Comparison of ENCODE assay signal across 12 cellular contexts in the genomic region with DNA sequence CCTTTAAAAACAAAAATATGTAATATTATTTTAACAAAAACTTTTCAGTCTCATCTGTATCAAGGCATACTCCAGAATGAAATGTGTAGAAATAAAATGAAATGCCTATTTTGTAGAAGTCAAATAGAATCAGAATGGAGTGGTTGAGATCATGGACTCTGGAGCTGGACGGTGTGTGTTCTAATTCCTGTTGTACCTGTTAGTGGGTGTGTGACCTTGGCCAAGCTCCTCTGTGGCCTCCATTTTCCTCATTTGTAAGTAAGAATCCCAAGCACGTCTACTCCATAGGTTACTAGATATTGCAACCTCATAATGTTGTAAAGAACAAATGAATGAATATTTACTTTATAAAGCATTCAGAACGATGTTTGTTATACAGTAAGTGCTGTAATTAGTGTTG.
DNase-seq lines count a peak whose midpoint lies in the region; ATAC-seq and TF ChIP-seq lines count a peak whose summit lies in the region.
"Had no signal": no experiment of that assay in that cellular context is flagged by ENCODE, and none has a peak within 500 bp of the region (broad histone marks: within the 10 kb centered on the region; RNA-seq: fewer than 3 reads in every experiment).

No MANE protein-coding gene starts in this region.

- H4K20me1 ChIP-seq in SK-N-SH (ENCODE audit: insufficient read depth) (no peaks in the 10 kb centered on the region), SU-DHL-6 (ENCODE audit: low read depth, low read length) (no peaks in the 10 kb centered on the region)
- H4K20me1 ChIP-seq: BLaER1 treated with 17β-estradiol and CSF1 and Interleukin-3, amounts not matched to agents 10 nM and 100 nM had no signal

- H3K27me3 ChIP-seq in SK-N-SH (ENCODE audit: insufficient read depth) (no peaks in the 10 kb centered on the region), SU-DHL-6 (ENCODE audit: low read length) (no peaks in the 10 kb centered on the region), parathyroid adenoma (ENCODE audit: control insufficient read depth, insufficient read depth, low read length) (no peaks in the 10 kb centered on the region)
- H3K27me3 ChIP-seq: BLaER1 treated with 17β-estradiol and CSF1 and Interleukin-3, amounts not matched to agents 10 nM and 100 nM; MG63 had no signal

- ATAC-seq in SK-N-SH treated with all-trans-retinoic acid at 6 μM for 48 hours = peak; percentile 46
- ATAC-seq: HepG2 had no signal

- H3K9ac ChIP-seq in SK-N-SH (no peak overlapping the region), SU-DHL-6 (ENCODE audit: low read length) (no peak overlapping the region), parathyroid adenoma (no peak overlapping the region)
- H3K9ac ChIP-seq: BLaER1 treated with 17β-estradiol and CSF1 and Interleukin-3, amounts not matched to agents 10 nM and 100 nM had no signal

- H3K27ac ChIP-seq in SK-N-SH (ENCODE audit: low read depth in 2 of 2, low read length in 1 of 2) (peak overlapping the region in 1 of 2 experiments; percentile 53; a peak in 2 of 4 replicates), SU-DHL-6 (ENCODE audit: low read depth, low read length) (no peak overlapping the region), parathyroid adenoma (no peak overlapping the region)

- H3K4me2 ChIP-seq in SK-N-SH = no peak overlapping the region
- no peak overlapping the region for H3K4me2 ChIP-seq in SU-DHL-6 (ENCODE audit: low read depth, low read length, poor library complexity, severe bottlenecking)
- H3K4me2 ChIP-seq in parathyroid adenoma (ENCODE audit: low read length) = no peak overlapping the region

- TF ChIP-seq RAD21 in SK-N-SH (IDR thresholded peaks at IDR 0.05; ENCODE audit: low read length) = no peak

- H3K4me3 ChIP-seq in SK-N-SH (ENCODE audit: low read depth in 2 of 2, low read length in 1 of 2) (no peak overlapping the region), SU-DHL-6 (ENCODE audit: insufficient read depth, low read length, poor library complexity, severe bottlenecking) (no peak overlapping the region), parathyroid adenoma (ENCODE audit: low read depth, low read length) (no peak overlapping the region)
- H3K4me3 ChIP-seq: BLaER1 treated with 17β-estradiol and CSF1 and Interleukin-3, amounts not matched to agents 10 nM and 100 nM; MG63 had no signal

- H3K79me2 ChIP-seq in SK-N-SH (ENCODE audit: insufficient read depth) = peaks cover 55% of the 10 kb centered on the region
- no peaks in the 10 kb centered on the region for H3K79me2 ChIP-seq in SU-DHL-6 (ENCODE audit: insufficient read depth, low read length)
- no peaks in the 10 kb centered on the region for H3K79me2 ChIP-seq in parathyroid adenoma

- POLR2A ChIA-PET in SK-N-SH (lab: Yijun Ruan, JAX) = interaction anchor here (1.1 to 1.7 kb wide), 2 partner anchors 74 to 218 kb away, joined by 3 to 6 read pairs; no protein-coding TSS in a partner anchor

- DNase-seq in SK-N-SH (no peak), NCI-H69 (lab: John Stamatoyannopoulos, UW) (peak; percentile 86), nucleus accumbens (lab: John Stamatoyannopoulos, UW) (no peak)
- no peak for DNase-seq in stimulated activated CD8-positive, alpha-beta memory T cell treated with anti-CD3 and anti-CD28 coated beads, Interleukin-4, amount 100 ng/mL, for 48 hours
- no peak for DNase-seq in stimulated activated CD4-positive, alpha-beta T cell treated with anti-CD3 and anti-CD28 coated beads, Interleukin-4, amount 100 ng/mL, for 4 hours
- DNase-seq: H9, MG63 had no signal

- H2AFZ ChIP-seq in SK-N-SH (ENCODE audit: low read depth) (no peak overlapping the region), SU-DHL-6 (ENCODE audit: low read depth, low read length, severe bottlenecking) (no peak overlapping the region), parathyroid adenoma (peak overlapping the region; percentile 2)

- 90% methylated on average over 3 of the region's 3 CpGs for WGBS in SK-N-SH (ENCODE audit: low lambda C conversion rate)

- H3K9me3 ChIP-seq in SK-N-SH = no peaks in the 10 kb centered on the region
- no peaks in the 10 kb centered on the region for H3K9me3 ChIP-seq in SU-DHL-6 (ENCODE audit: insufficient read depth, low read length)
- H3K9me3 ChIP-seq in parathyroid adenoma (ENCODE audit: control insufficient read depth, low read length) = no peaks in the 10 kb centered on the region
- H3K9me3 ChIP-seq: MG63 had no signal

- CTCF ChIA-PET in SK-N-SH (lab: Yijun Ruan, JAX) = interaction anchor here (0.6 to 21.6 kb wide), 32 partner anchors 11 to 798 kb away, joined by 3 to 495 read pairs (median 6); a partner anchor contains a TSS

- TF ChIP-seq CTCF in SK-N-SH (IDR thresholded peaks at IDR 0.05) (no peak), SU-DHL-6 (IDR thresholded peaks at IDR 0.05; ENCODE audit: insufficient read depth, low read length, poor library complexity, severe bottlenecking) (peak; percentile 1), parathyroid adenoma (IDR thresholded peaks at IDR 0.05) (no peak)

- H3K9me2 ChIP-seq in SK-N-SH = no peaks in the 10 kb centered on the region
- H3K9me2 ChIP-seq in SU-DHL-6 (replicated peaks; ENCODE audit: insufficient read depth, low read length) = no peaks in the 10 kb centered on the region

- peaks cover 5% of the 10 kb centered on the region for H3F3A ChIP-seq in SK-N-SH (replicated peaks; ENCODE audit: insufficient read depth)
- H3F3A ChIP-seq in SU-DHL-6 (ENCODE audit: insufficient read depth) = no peaks in the 10 kb centered on the region

- TF ChIP-seq EP300 in SK-N-SH (IDR thresholded peaks at IDR 0.05; ENCODE audit: borderline replicate concordance in 1 of 2, low read depth in 1 of 2, low read length in 1 of 2) = no peak

- peaks cover 4 to 16% of the 10 kb centered on the region in 2 experiments for H3K36me3 ChIP-seq in SK-N-SH (replicated peaks in 1 of 2; ENCODE audit: control insufficient read depth in 1 of 2, insufficient read depth in 2 of 2, low read length in 1 of 2)
- H3K36me3 ChIP-seq in SU-DHL-6 (ENCODE audit: low read length) = no peaks in the 10 kb centered on the region
- H3K36me3 ChIP-seq in parathyroid adenoma (ENCODE audit: control insufficient read depth, insufficient read depth, low read length) = no peaks in the 10 kb centered on the region
- H3K36me3 ChIP-seq: MG63 had no signal

- H3K4me1 ChIP-seq in SK-N-SH (ENCODE audit: control insufficient read depth in 1 of 2, insufficient read depth in 2 of 2, low read depth in 1 of 2, low read length in 1 of 2) (peaks cover 10 to 13% of the 10 kb centered on the region in 2 experiments; a peak in 3 of 4 replicates), parathyroid adenoma (no peaks in the 10 kb centered on the region)

TF ChIP-seq in SK-N-SH treated with all-trans-retinoic acid at 6 μM for 48 hours, 23 proteins besides CTCF, POLR2A, EP300 and RAD21 (continues in another document):
- TF ChIP-seq, protein P1, sequence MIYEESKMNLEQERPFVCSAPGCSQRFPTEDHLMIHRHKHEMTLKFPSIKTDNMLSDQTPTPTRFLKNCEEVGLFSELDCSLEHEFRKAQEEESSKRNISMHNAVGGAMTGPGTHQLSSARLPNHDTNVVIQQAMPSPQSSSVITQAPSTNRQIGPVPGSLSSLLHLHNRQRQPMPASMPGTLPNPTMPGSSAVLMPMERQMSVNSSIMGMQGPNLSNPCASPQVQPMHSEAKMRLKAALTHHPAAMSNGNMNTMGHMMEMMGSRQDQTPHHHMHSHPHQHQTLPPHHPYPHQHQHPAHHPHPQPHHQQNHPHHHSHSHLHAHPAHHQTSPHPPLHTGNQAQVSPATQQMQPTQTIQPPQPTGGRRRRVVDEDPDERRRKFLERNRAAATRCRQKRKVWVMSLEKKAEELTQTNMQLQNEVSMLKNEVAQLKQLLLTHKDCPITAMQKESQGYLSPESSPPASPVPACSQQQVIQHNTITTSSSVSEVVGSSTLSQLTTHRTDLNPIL (CRISPR knock-in tag; IDR thresholded peaks at IDR 0.05; ENCODE audit: low read depth) = no peak

TF ChIP-seq in SK-N-SH, 30 proteins besides CTCF, POLR2A, EP300 and RAD21:
- TF ChIP-seq, protein P2, sequence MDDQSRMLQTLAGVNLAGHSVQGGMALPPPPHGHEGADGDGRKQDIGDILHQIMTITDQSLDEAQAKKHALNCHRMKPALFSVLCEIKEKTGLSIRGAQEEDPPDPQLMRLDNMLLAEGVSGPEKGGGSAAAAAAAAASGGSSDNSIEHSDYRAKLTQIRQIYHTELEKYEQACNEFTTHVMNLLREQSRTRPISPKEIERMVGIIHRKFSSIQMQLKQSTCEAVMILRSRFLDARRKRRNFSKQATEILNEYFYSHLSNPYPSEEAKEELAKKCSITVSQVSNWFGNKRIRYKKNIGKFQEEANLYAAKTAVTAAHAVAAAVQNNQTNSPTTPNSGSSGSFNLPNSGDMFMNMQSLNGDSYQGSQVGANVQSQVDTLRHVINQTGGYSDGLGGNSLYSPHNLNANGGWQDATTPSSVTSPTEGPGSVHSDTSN (IDR thresholded peaks at IDR 0.05) = no peak
- TF ChIP-seq, protein P3, sequence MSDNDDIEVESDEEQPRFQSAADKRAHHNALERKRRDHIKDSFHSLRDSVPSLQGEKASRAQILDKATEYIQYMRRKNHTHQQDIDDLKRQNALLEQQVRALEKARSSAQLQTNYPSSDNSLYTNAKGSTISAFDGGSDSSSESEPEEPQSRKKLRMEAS (IDR thresholded peaks at IDR 0.05; ENCODE audit: low read depth) = no peak
- TF ChIP-seq, protein P4, sequence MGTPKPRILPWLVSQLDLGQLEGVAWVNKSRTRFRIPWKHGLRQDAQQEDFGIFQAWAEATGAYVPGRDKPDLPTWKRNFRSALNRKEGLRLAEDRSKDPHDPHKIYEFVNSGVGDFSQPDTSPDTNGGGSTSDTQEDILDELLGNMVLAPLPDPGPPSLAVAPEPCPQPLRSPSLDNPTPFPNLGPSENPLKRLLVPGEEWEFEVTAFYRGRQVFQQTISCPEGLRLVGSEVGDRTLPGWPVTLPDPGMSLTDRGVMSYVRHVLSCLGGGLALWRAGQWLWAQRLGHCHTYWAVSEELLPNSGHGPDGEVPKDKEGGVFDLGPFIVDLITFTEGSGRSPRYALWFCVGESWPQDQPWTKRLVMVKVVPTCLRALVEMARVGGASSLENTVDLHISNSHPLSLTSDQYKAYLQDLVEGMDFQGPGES (IDR thresholded peaks at IDR 0.05; ENCODE audit: low read depth, low read length) = no peak
- TF ChIP-seq RCOR1 (IDR thresholded peaks at IDR 0.05; ENCODE audit: low read length) (no peak), ELF1 (IDR thresholded peaks at IDR 0.05) (no peak), GABPA (IDR thresholded peaks at IDR 0.05; ENCODE audit: low read depth) (no peak), JUND (IDR thresholded peaks at IDR 0.05) (no peak), RXRA (IDR thresholded peaks at IDR 0.05; ENCODE audit: borderline replicate concordance, low read depth) (no peak), SMC3 (IDR thresholded peaks at IDR 0.05; ENCODE audit: low read depth, low read length) (no peak), CHD2 (IDR thresholded peaks at IDR 0.05; ENCODE audit: low read length, partially characterized antibody) (no peak), TCF12 (IDR thresholded peaks at IDR 0.05) (no peak), POLR2AphosphoS5 (IDR thresholded peaks at IDR 0.05; ENCODE audit: low read depth, low read length) (no peak), GATA2 (CRISPR knock-in tag; IDR thresholded peaks at IDR 0.05) (no peak), NRF1 (IDR thresholded peaks at IDR 0.05; ENCODE audit: low read depth, low read length) (no peak)
